Comparison of ENCODE assay signal across 26 cellular contexts in genomic region chr4:46179356-46179755, GRCh38. TPM values are rescaled to one million over a fixed set of nuclear protein-coding genes. Genes with fewer than 3 reads are reported as not detected.
"Had no signal": no experiment of that assay in that cellular context is flagged by ENCODE, and none has a peak within 500 bp of the region (broad histone marks: within the 10 kb centered on the region; RNA-seq: fewer than 3 reads in every experiment).

No MANE protein-coding gene starts in this region.

- H3K27ac ChIP-seq: neural progenitor cell, ovary, parathyroid adenoma, psoas muscle, right lobe of liver, sigmoid colon, stomach, thoracic aorta, thyroid gland, tibial nerve, upper lobe of left lung, vagina had no signal

- H3K9ac ChIP-seq: neural progenitor cell, parathyroid adenoma had no signal

- ATAC-seq: natural killer cell; psoas muscle; right cardiac atrium; right lobe of liver; stimulated activated effector memory CD8-positive, alpha-beta T cell treated with anti-CD3 and anti-CD28 coated beads, Interleukin-12 subunit alpha, Interleukin-12 subunit beta, amount 100 ng/mL, for 72 hours; stimulated activated naive B cell treated with anti-CD40 and anti-IgM and Interleukin-4, amounts not matched to agents 10 μg/mL and 1 μg/mL and 100 μg/mL, for 72 hours had no signal

- DNase-seq: natural killer cell; occipital lobe; ovary; posterior cingulate gyrus; psoas muscle; right cardiac atrium; right lobe of liver; sigmoid colon; small intestine; stimulated activated CD4-positive, alpha-beta T cell treated with anti-CD3 and anti-CD28 coated beads, Interleukin-15, amount 100 ng/mL, for 24 hours; stimulated activated CD4-positive, alpha-beta T cell treated with anti-CD3 and anti-CD28 coated beads, Interleukin-2, amount 100 ng/mL, for 24 hours; stimulated activated CD4-positive, alpha-beta T cell treated with anti-CD3 and anti-CD28 coated beads, Interleukin-2, amount 100 ng/mL, for 48 hours; stimulated activated CD4-positive, alpha-beta T cell treated with anti-CD3 and anti-CD28 coated beads, Interleukin-4, amount 100 ng/mL, for 24 hours; stimulated activated naive B cell treated with anti-CD40 and anti-IgM and Interleukin-4, amounts not matched to agents 10 μg/mL and 1 μg/mL and 100 μg/mL, for 72 hours; stimulated activated naive CD4-positive, alpha-beta T cell treated with Interleukin-2 at 50 U/mL for 16 hours; stomach; thyroid gland; trophoblast cell; upper lobe of left lung had no signal

- FAIRE-seq: urothelium cell line had no signal

- H3K4me1 ChIP-seq: neural progenitor cell, parathyroid adenoma, psoas muscle, right lobe of liver, sigmoid colon, stomach, thyroid gland, tibial nerve, upper lobe of left lung, vagina had no signal

- H3K9me3 ChIP-seq: ovary, psoas muscle, right lobe of liver, thoracic aorta, thyroid gland, vagina had no signal

- H3K27me3 ChIP-seq: neural progenitor cell, ovary, right lobe of liver, sigmoid colon, stomach, thyroid gland, tibial nerve, upper lobe of left lung, vagina had no signal

- H3K79me2 ChIP-seq: parathyroid adenoma had no signal

- H3K4me2 ChIP-seq: neural progenitor cell had no signal

- H3K36me3 ChIP-seq: neural progenitor cell, ovary, right lobe of liver, sigmoid colon, stomach, thoracic aorta, thyroid gland, tibial nerve, upper lobe of left lung, vagina had no signal

- H3K4me3 ChIP-seq: neural progenitor cell, ovary, psoas muscle, right lobe of liver, sigmoid colon, stomach, thoracic aorta, thyroid gland, tibial nerve, upper lobe of left lung, vagina had no signal

RNA-seq across cellular contexts. Expression of gene GABRG1, which starts 55.5 kb away (rescaled TPM):
- polyA plus RNA-seq: right cardiac atrium, sigmoid colon, stomach had no signal
